Comparison of ENCODE assay signal across 23 cellular contexts in genomic region chr3:101249512-101249911, GRCh38.
"Had no signal": no experiment of that assay in that cellular context is flagged by ENCODE, and none has a peak within 500 bp of the region (broad histone marks: within the 10 kb centered on the region; RNA-seq: fewer than 3 reads in every experiment).

No MANE protein-coding gene starts in this region.

- H3K27ac Mint-ChIP-seq: activated CD8-positive, alpha-beta T cell treated with anti-CD3 and anti-CD28 coated beads, Interleukin-2, amount 10 ng/mL, durations not matched to agents 7 days and 5 days; activated naive CD8-positive, alpha-beta T cell; activated T-helper 17 cell treated with anti-CD3 and anti-CD28 coated beads, Interleukin-2, amount 50 U/mL, for 72 hours; effector memory CD8-positive, alpha-beta T cell; T-helper 2 cell treated with Interferon-gamma antibody and Interleukin-4, amounts not matched to agents 5 μg/mL and 100 μg/mL, for 36 hours had no signal

- H3K4me3 ChIP-seq: colonic mucosa, dorsolateral prefrontal cortex, gastroesophageal sphincter, right lobe of liver, skin epidermis, stomach, suprapubic skin, tibial nerve had no signal

- H3K9me3 ChIP-seq: colonic mucosa, gastroesophageal sphincter, right lobe of liver, stomach, suprapubic skin, tibial nerve had no signal

- H3K4me3 Mint-ChIP-seq: activated CD8-positive, alpha-beta T cell treated with anti-CD3 and anti-CD28 coated beads, Interleukin-2, amount 10 ng/mL, durations not matched to agents 7 days and 5 days; activated naive CD8-positive, alpha-beta T cell; activated T-helper 17 cell treated with anti-CD3 and anti-CD28 coated beads, Interleukin-2, amount 50 U/mL, for 72 hours; effector memory CD8-positive, alpha-beta T cell; T-helper 2 cell treated with Interferon-gamma antibody and Interleukin-4, amounts not matched to agents 5 μg/mL and 100 μg/mL, for 36 hours had no signal

- ATAC-seq: activated CD8-positive, alpha-beta T cell treated with anti-CD3 and anti-CD28 coated beads, Interleukin-2, amount 10 ng/mL, durations not matched to agents 7 days and 5 days; activated T-helper 17 cell treated with anti-CD3 and anti-CD28 coated beads, Interleukin-2, amount 50 U/mL, for 72 hours; effector memory CD8-positive, alpha-beta T cell; esophagus mucosa; gastroesophageal sphincter; left cardiac atrium had no signal

- H3K4me1 ChIP-seq: colonic mucosa, gastroesophageal sphincter, right lobe of liver, stomach, suprapubic skin, tibial nerve had no signal

- H3K36me3 ChIP-seq: colonic mucosa, gastroesophageal sphincter, right lobe of liver, stomach, suprapubic skin, tibial nerve had no signal

- FAIRE-seq: islet of Langerhans had no signal

- DNase-seq: activated CD4-positive, alpha-beta T cell treated with anti-CD3 and anti-CD28 coated beads, Interleukin-2, amount 50 U/mL, for 1 hour; activated CD4-positive, CD25-positive, alpha-beta regulatory T cell treated with anti-CD3 and anti-CD28 coated beads, Interleukin-2, amount 50 U/mL, for 72 hours; activated CD8-positive, alpha-beta T cell treated with anti-CD3 and anti-CD28 coated beads, Interleukin-2, amount 10 ng/mL, durations not matched to agents 7 days and 5 days; amygdala; colonic mucosa; dorsolateral prefrontal cortex; effector memory CD8-positive, alpha-beta T cell; head of caudate nucleus; left cardiac atrium; occipital lobe; right lobe of liver; stimulated activated CD4-positive, alpha-beta T cell treated with anti-CD3 and anti-CD28 coated beads, Interleukin-1b, Interleukin-23, amount 100 ng/mL, for 48 hours; stomach; WERI-Rb-1 had no signal

- H3K27me3 Mint-ChIP-seq: activated naive CD8-positive, alpha-beta T cell; activated T-helper 17 cell treated with anti-CD3 and anti-CD28 coated beads, Interleukin-2, amount 50 U/mL, for 72 hours; effector memory CD8-positive, alpha-beta T cell had no signal

- H3K27me3 ChIP-seq: colonic mucosa, gastroesophageal sphincter, right lobe of liver, stomach, suprapubic skin, tibial nerve had no signal

- H3K9me3 Mint-ChIP-seq: activated T-helper 17 cell treated with anti-CD3 and anti-CD28 coated beads, Interleukin-2, amount 50 U/mL, for 72 hours; effector memory CD8-positive, alpha-beta T cell; T-helper 2 cell treated with Interferon-gamma antibody and Interleukin-4, amounts not matched to agents 5 μg/mL and 100 μg/mL, for 36 hours had no signal
